ENCODE assay signal across 8 cellular contexts in genomic region chr9:3441197-3441816, GRCh38.
DNase-seq lines count a peak whose midpoint lies in the region; ATAC-seq and TF ChIP-seq lines count a peak whose summit lies in the region.

No MANE protein-coding gene starts in this region.

- CTCF ChIA-PET in activated CD8-positive, alpha-beta T cell treated with anti-CD3 and anti-CD28 coated beads for 36 hours (lab: Charles Lee), result interaction anchor here (0.5 to 8.1 kb wide), 49 partner anchors 10 to 641 kb away, joined by 3 to 70 read pairs (median 4); no protein-coding TSS in a partner anchor

- H3K27me3 Mint-ChIP-seq in activated CD8-positive, alpha-beta T cell treated with anti-CD3 and anti-CD28 coated beads for 36 hours, result no peaks in the 10 kb centered on the region
- no peaks in the 10 kb centered on the region for H3K27me3 Mint-ChIP-seq in progenitor cell of endocrine pancreas

- H3K9me3 Mint-ChIP-seq in activated CD8-positive, alpha-beta T cell treated with anti-CD3 and anti-CD28 coated beads for 36 hours, result peaks cover 1% of the 10 kb centered on the region
- H3K9me3 Mint-ChIP-seq in progenitor cell of endocrine pancreas (ENCODE audit: low read depth), result peaks cover 4% of the 10 kb centered on the region

- ATAC-seq in GM18873 (IDR thresholded peaks at IDR 0.05; ENCODE audit: low FRiP score, unreplicated experiment) (peak; percentile 82), HG03097 (IDR thresholded peaks at IDR 0.05; ENCODE audit: low FRiP score, unreplicated experiment) (peak; percentile 66)
- ATAC-seq in activated CD8-positive, alpha-beta T cell treated with anti-CD3 and anti-CD28 coated beads for 36 hours, result peak; percentile 79

- H3K36me3 Mint-ChIP-seq in activated CD8-positive, alpha-beta T cell treated with anti-CD3 and anti-CD28 coated beads for 36 hours (ENCODE audit: low read depth), result peaks cover 13% of the 10 kb centered on the region
- peaks cover 5% of the 10 kb centered on the region for H3K36me3 Mint-ChIP-seq in progenitor cell of endocrine pancreas (ENCODE audit: insufficient read depth)

- POLR2A ChIA-PET in activated CD8-positive, alpha-beta T cell treated with anti-CD3 and anti-CD28 coated beads for 36 hours (lab: Charles Lee), result no interaction called here

- no peak overlapping the region for H3K4me3 Mint-ChIP-seq in activated CD8-positive, alpha-beta T cell treated with anti-CD3 and anti-CD28 coated beads for 36 hours
- H3K4me3 Mint-ChIP-seq in progenitor cell of endocrine pancreas (ENCODE audit: low read depth), result no peak overlapping the region

- DNase-seq in CD1c-positive myeloid dendritic cell (ENCODE audit: extremely low spot score) (peak; percentile 69), NCI-H446 treated with DMSO at 0.1 percent for 48 hours (lab: John Stamatoyannopoulos, UW) (peak; percentile 50), fibroblast of pulmonary artery (ENCODE audit: low read depth) (peak; percentile 87), progenitor cell of endocrine pancreas (ENCODE audit: low spot score, unreplicated experiment) (no peak), NCI-H2029 treated with DMSO at 0.1 percent for 48 hours (lab: John Stamatoyannopoulos, UW) (no peak)
- DNase-seq in activated CD8-positive, alpha-beta T cell treated with anti-CD3 and anti-CD28 coated beads for 36 hours, result peak; percentile 73

- peaks cover 2% of the 10 kb centered on the region for H3K4me1 Mint-ChIP-seq in activated CD8-positive, alpha-beta T cell treated with anti-CD3 and anti-CD28 coated beads for 36 hours (ENCODE audit: low read depth)
- peaks cover 6% of the 10 kb centered on the region for H3K4me1 Mint-ChIP-seq in progenitor cell of endocrine pancreas (ENCODE audit: low read depth)

- no peak overlapping the region for H3K27ac Mint-ChIP-seq in activated CD8-positive, alpha-beta T cell treated with anti-CD3 and anti-CD28 coated beads for 36 hours
- H3K27ac Mint-ChIP-seq in progenitor cell of endocrine pancreas, result no peak overlapping the region

- H3K4me3 ChIP-seq in fibroblast of pulmonary artery (replicated peaks; ENCODE audit: low read depth, low read length), result no peak overlapping the region

- peak; percentile 71 for TF ChIP-seq CTCF in activated CD8-positive, alpha-beta T cell treated with anti-CD3 and anti-CD28 coated beads for 36 hours (IDR thresholded peaks at IDR 0.05)
- TF ChIP-seq CTCF in fibroblast of pulmonary artery (IDR thresholded peaks at IDR 0.05; ENCODE audit: low read length, missing control alignments) (peak; percentile 83), progenitor cell of endocrine pancreas (IDR thresholded peaks at IDR 0.05; ENCODE audit: unreplicated experiment) (peak; percentile 64)

- intact Hi-C loops in activated CD8-positive, alpha-beta T cell treated with anti-CD3 and anti-CD28 coated beads for 36 hours (cut with micrococcal nuclease), result loop anchor here (2.0 kb wide), 1 partner anchor 201 kb away; no protein-coding TSS in a partner anchor

Comparison
In these comparisons a context has a peak if more than half of its experiments do, and no peak if none do; other contexts are left out.
1. DNase-seq: peak in CD1c-positive myeloid dendritic cell (single experiment), NCI-H446 treated with DMSO at 0.1 percent for 48 hours (single experiment), activated CD8-positive, alpha-beta T cell treated with anti-CD3 and anti-CD28 coated beads for 36 hours (single experiment) and fibroblast of pulmonary artery (single experiment); none in progenitor cell of endocrine pancreas (single experiment) and NCI-H2029 treated with DMSO at 0.1 percent for 48 hours (single experiment).
2. Peak in every context shown above with its lines, with median percentiles within 50 percentile points of each other: ATAC-seq and CTCF ChIP-seq.